ENCODE assay signal across 22 cellular contexts in the genomic region with DNA sequence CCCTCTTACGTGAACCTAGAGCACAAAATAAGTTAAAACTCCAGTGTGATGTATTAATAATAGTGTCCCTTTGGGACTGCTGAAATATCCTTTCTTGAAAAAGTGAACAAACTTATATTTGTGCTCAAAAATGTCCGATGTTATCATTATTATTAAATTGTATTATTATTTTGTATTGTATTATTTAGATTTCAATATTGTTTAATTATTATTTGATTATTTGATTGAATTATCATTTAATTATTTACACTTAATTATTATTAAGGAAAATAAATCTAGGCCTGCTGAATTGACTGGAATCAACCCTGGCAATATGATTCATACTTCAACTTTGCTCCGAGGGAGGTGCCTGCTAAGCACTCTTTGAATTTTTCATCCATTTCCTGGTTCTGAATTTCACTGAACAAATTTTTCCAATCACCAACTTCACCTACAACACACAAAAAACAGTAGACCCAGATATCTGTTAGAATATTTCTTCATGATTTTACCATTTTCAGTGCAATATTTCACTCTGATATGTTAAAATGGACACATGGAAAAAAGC. TPM values are rescaled to one million over a fixed set of nuclear protein-coding genes. Genes with fewer than 3 reads are reported as not detected.
DNase-seq lines count a peak whose midpoint lies in the region; ATAC-seq, FAIRE-seq and TF ChIP-seq lines count a peak whose summit lies in the region.
"Had no signal": no experiment of that assay in that cellular context is flagged by ENCODE, and none has a peak within 500 bp of the region (broad histone marks: within the 10 kb centered on the region; RNA-seq: fewer than 3 reads in every experiment).

No MANE protein-coding gene starts in this region.

- peaks cover 25 to 31% (median 29%) of the 10 kb centered on the region in 11 experiments for H3K9me3 ChIP-seq in BLaER1 treated with 17β-estradiol and CSF1 and Interleukin-3, amounts not matched to agents 10 nM and 100 nM (replicated peaks in 1 of 11)
- H3K9me3 ChIP-seq in PC-3 (ENCODE audit: low read length) (peaks cover 5% of the 10 kb centered on the region), esophagus squamous epithelium (peaks cover 0 to 16% (median 11%) of the 10 kb centered on the region in 3 donors), mucosa of descending colon (peaks cover 10% of the 10 kb centered on the region)
- no peaks in the 10 kb centered on the region for H3K9me3 ChIP-seq in CD4-positive, alpha-beta T cell (ENCODE audit: control insufficient read depth, low read length)
- H3K9me3 ChIP-seq: right lobe of liver had no signal

- H3K4me1 ChIP-seq in BLaER1 treated with 17β-estradiol and CSF1 and Interleukin-3, amounts not matched to agents 10 nM and 100 nM: peaks cover 0 to 11% (median 6%) of the 10 kb centered on the region in 10 experiments; a peak in 15 of 20 replicates
- H3K4me1 ChIP-seq in PC-3 (ENCODE audit: insufficient read depth, low read length) (peaks cover 5% of the 10 kb centered on the region), esophagus squamous epithelium (peaks cover 0 to 9% (median 0%) of the 10 kb centered on the region in 3 donors), mucosa of descending colon (ENCODE audit: low read depth) (no peaks in the 10 kb centered on the region)
- H3K4me1 ChIP-seq: adrenal gland, suprapubic skin had no signal

- CTCF ChIA-PET in PC-3 (lab: Charles Lee): no interaction called here
- CTCF ChIA-PET in CD4-positive, alpha-beta T cell (lab: Charles Lee): interaction anchor here (1.0 to 1.2 kb wide), 3 partner anchors 9 to 35 kb away, joined by 3 to 5 read pairs (median 4); no protein-coding TSS in a partner anchor

- no peaks in the 10 kb centered on the region for H3K36me3 ChIP-seq in BLaER1 treated with 17β-estradiol and CSF1 and Interleukin-3, amounts not matched to agents 10 nM and 100 nM
- H3K36me3 ChIP-seq in PC-3 (ENCODE audit: low read depth, low read length) (0 out of 2 replicates have a peak, but pooled peaks cover 3% of the 10 kb centered on the region), esophagus squamous epithelium (no peaks in the 10 kb centered on the region), mucosa of descending colon (ENCODE audit: low read depth) (no peaks in the 10 kb centered on the region)
- H3K36me3 ChIP-seq: adrenal gland, right lobe of liver, suprapubic skin had no signal

- TF ChIP-seq CTCF in PC-3 (conservative IDR thresholded peaks at IDR 0.05; ENCODE audit: low read depth, low read length) (no peak), esophagus squamous epithelium (IDR thresholded peaks at IDR 0.05) (no peak), mucosa of descending colon (IDR thresholded peaks at IDR 0.05) (no peak)
- TF ChIP-seq CTCF in CD4-positive, alpha-beta T cell (IDR thresholded peaks at IDR 0.05): no peak

- no TSS peak for BruUV-seq in PC-3 (replicated peaks; lab: Mats Ljungman, UMichigan)

- H3K27me3 ChIP-seq in BLaER1 treated with 17β-estradiol and CSF1 and Interleukin-3, amounts not matched to agents 10 nM and 100 nM: no peaks in the 10 kb centered on the region
- H3K27me3 ChIP-seq in PC-3 (ENCODE audit: low read length) (no peaks in the 10 kb centered on the region), esophagus squamous epithelium (no peaks in the 10 kb centered on the region)
- H3K27me3 ChIP-seq in CD4-positive, alpha-beta T cell (ENCODE audit: control insufficient read depth, insufficient read depth, low read length): no peaks in the 10 kb centered on the region
- H3K27me3 ChIP-seq: adrenal gland, right lobe of liver, suprapubic skin had no signal

- H3K9me2 ChIP-seq in PC-3 (replicated peaks; ENCODE audit: low read length): no peaks in the 10 kb centered on the region

- H3K4me2 ChIP-seq in BLaER1 treated with 17β-estradiol and CSF1 and Interleukin-3, amounts not matched to agents 10 nM and 100 nM: peak overlapping the region in 8 of 11 experiments; percentile 9 to 65 (median 24); a peak in 14 of 22 replicates
- H3K4me2 ChIP-seq in PC-3 (ENCODE audit: low read length): peak overlapping the region; percentile 20; the same call in 1 of the 2 replicates

- WGBS in esophagus squamous epithelium, 2 donors: 71 to 75% methylated on average over 3 of the region's 3 CpGs

- no peak overlapping the region for H3K27ac Mint-ChIP-seq in stimulated activated naive B cell treated with anti-CD40 and anti-IgM and Interleukin-4, amounts not matched to agents 10 μg/mL and 1 μg/mL and 100 μg/mL, for 72 hours
- no peak overlapping the region for H3K27ac Mint-ChIP-seq in CD4-positive, alpha-beta T cell
- H3K27ac Mint-ChIP-seq: activated T-helper 17 cell treated with anti-CD3 and anti-CD28 coated beads, Interleukin-2, amount 50 U/mL, for 72 hours; B cell; HFFc6; IgD-negative memory B cell; mesothelial cell of epicardium; T-helper 1 cell treated with Interleukin-12 subunit alpha and Interleukin-12 subunit beta and Interleukin-4 antibody, amounts not matched to agents 30 μg/mL and 1 μg/mL, for 36 hours had no signal

- DNase-seq in PC-3: peak; percentile 30
- DNase-seq in esophagus squamous epithelium (lab: John Stamatoyannopoulos, UW): no peak
- no peak for DNase-seq in mucosa of descending colon
- no peak for DNase-seq in stimulated activated naive B cell treated with anti-CD40 and anti-IgM and Interleukin-4, amounts not matched to agents 10 μg/mL and 1 μg/mL and 100 μg/mL, for 72 hours
- DNase-seq in GM19239 (ENCODE audit: insufficient read length, low spot score): no peak
- DNase-seq in CD4-positive, alpha-beta T cell: no peak
- DNase-seq: activated CD8-positive, alpha-beta memory T cell treated with anti-CD3 and anti-CD28 coated beads for 24 hours; right lobe of liver; stimulated activated CD4-positive, alpha-beta T cell treated with anti-CD3 and anti-CD28 coated beads, Interleukin-2, amount 100 ng/mL, for 48 hours had no signal

- TF ChIP-seq POLR2A in esophagus squamous epithelium (IDR thresholded peaks at IDR 0.05): no peak

- no peak overlapping the region for H3K4me3 ChIP-seq in BLaER1 treated with 17β-estradiol and CSF1 and Interleukin-3, amounts not matched to agents 10 nM and 100 nM
- H3K4me3 ChIP-seq in PC-3 (ENCODE audit: low read length) (no peak overlapping the region), esophagus squamous epithelium (peak overlapping the region in 1 of 4 donors; percentile 8), mucosa of descending colon (no peak overlapping the region)
- H3K4me3 ChIP-seq: adrenal gland, right lobe of liver, suprapubic skin had no signal

- peak overlapping the region in 5 of 11 experiments; percentile 8 to 36 (median 24); a peak in 3 of 22 replicates for H3K27ac ChIP-seq in BLaER1 treated with 17β-estradiol and CSF1 and Interleukin-3, amounts not matched to agents 10 nM and 100 nM
- no peak overlapping the region for H3K27ac ChIP-seq in PC-3 (ENCODE audit: low read length)
- peak overlapping the region in 3 of 4 donors; percentile 25 to 60 (median 35) for H3K27ac ChIP-seq in esophagus squamous epithelium
- no peak overlapping the region for H3K27ac ChIP-seq in CD4-positive, alpha-beta T cell (ENCODE audit: low read depth, low read length)
- H3K27ac ChIP-seq: adrenal gland, right lobe of liver, suprapubic skin had no signal

- POLR2A ChIA-PET in PC-3 (lab: Charles Lee; ENCODE audit: unreplicated experiment): no interaction called here
- POLR2A ChIA-PET in CD4-positive, alpha-beta T cell (lab: Charles Lee): no interaction called here

- no peaks in the 10 kb centered on the region for H3K4me1 Mint-ChIP-seq in stimulated activated naive B cell treated with anti-CD40 and anti-IgM and Interleukin-4, amounts not matched to agents 10 μg/mL and 1 μg/mL and 100 μg/mL, for 72 hours
- H3K4me1 Mint-ChIP-seq in CD4-positive, alpha-beta T cell (ENCODE audit: low read depth): no peaks in the 10 kb centered on the region
- H3K4me1 Mint-ChIP-seq: activated T-helper 17 cell treated with anti-CD3 and anti-CD28 coated beads, Interleukin-2, amount 50 U/mL, for 72 hours; IgD-negative memory B cell; immature natural killer cell had no signal

- H3K36me3 Mint-ChIP-seq in stimulated activated naive B cell treated with anti-CD40 and anti-IgM and Interleukin-4, amounts not matched to agents 10 μg/mL and 1 μg/mL and 100 μg/mL, for 72 hours: peaks cover 5 to 8% of the 10 kb centered on the region in 2 donors
- H3K36me3 Mint-ChIP-seq in CD4-positive, alpha-beta T cell (ENCODE audit: low read depth): no peaks in the 10 kb centered on the region

- no peak for FAIRE-seq in GM19239 (lab: Jason Lieb, UNC)

- ATAC-seq in PC-3: peak; percentile 60
- ATAC-seq in mucosa of descending colon: peak; percentile 88
- ATAC-seq in stimulated activated naive B cell treated with anti-CD40 and anti-IgM and Interleukin-4, amounts not matched to agents 10 μg/mL and 1 μg/mL and 100 μg/mL, for 72 hours (replicated peaks): no peak
- ATAC-seq in HG02938 (IDR thresholded peaks at IDR 0.05; ENCODE audit: unreplicated experiment): no peak
- no peak for ATAC-seq in CD4-positive, alpha-beta T cell (ENCODE audit: poor library complexity)
- ATAC-seq: Right ventricle myocardium inferior had no signal

- H3K9ac ChIP-seq in BLaER1 treated with 17β-estradiol and CSF1 and Interleukin-3, amounts not matched to agents 10 nM and 100 nM: peak overlapping the region in 1 of 11 experiments; percentile 5; a peak in 1 of 22 replicates
- H3K9ac ChIP-seq in PC-3 (ENCODE audit: low read length): no peak overlapping the region

- no peak overlapping the region for H3K4me3 Mint-ChIP-seq in stimulated activated naive B cell treated with anti-CD40 and anti-IgM and Interleukin-4, amounts not matched to agents 10 μg/mL and 1 μg/mL and 100 μg/mL, for 72 hours
- no peak overlapping the region for H3K4me3 Mint-ChIP-seq in CD4-positive, alpha-beta T cell
- H3K4me3 Mint-ChIP-seq: activated T-helper 17 cell treated with anti-CD3 and anti-CD28 coated beads, Interleukin-2, amount 50 U/mL, for 72 hours; B cell; HFFc6; IgD-negative memory B cell; immature natural killer cell; mesothelial cell of epicardium; T-helper 1 cell treated with Interleukin-12 subunit alpha and Interleukin-12 subunit beta and Interleukin-4 antibody, amounts not matched to agents 30 μg/mL and 1 μg/mL, for 36 hours had no signal

- H3K9me3 Mint-ChIP-seq in stimulated activated naive B cell treated with anti-CD40 and anti-IgM and Interleukin-4, amounts not matched to agents 10 μg/mL and 1 μg/mL and 100 μg/mL, for 72 hours: peaks cover 9 to 11% of the 10 kb centered on the region in 2 donors
- H3K9me3 Mint-ChIP-seq in CD4-positive, alpha-beta T cell: peaks cover 8% of the 10 kb centered on the region

- peak overlapping the region; percentile 82 for H2AFZ ChIP-seq in PC-3 (ENCODE audit: low read length)

- no peaks in the 10 kb centered on the region for H4K20me1 ChIP-seq in BLaER1 treated with 17β-estradiol and CSF1 and Interleukin-3, amounts not matched to agents 10 nM and 100 nM
- H4K20me1 ChIP-seq in PC-3 (ENCODE audit: low read length): no peaks in the 10 kb centered on the region

- intact Hi-C loops in PC-3 (cut with micrococcal nuclease) (loop anchor here (1.0 to 5.0 kb wide), 4 partner anchors 45 to 725 kb away; no protein-coding TSS in a partner anchor), esophagus squamous epithelium (cut with DNase I) (no loop called here), mucosa of descending colon (cut with DNase I, micrococcal nuclease) (no loop called here)
- intact Hi-C loops in CD4-positive, alpha-beta T cell (cut with DNase I, micrococcal nuclease): loop anchor here (2.0 to 5.0 kb wide), 3 partner anchors 65 to 710 kb away; a partner anchor contains a TSS

- no peaks in the 10 kb centered on the region for H3F3A ChIP-seq in PC-3 (ENCODE audit: low read length, unreplicated experiment)

- no peaks in the 10 kb centered on the region for H3K27me3 Mint-ChIP-seq in stimulated activated naive B cell treated with anti-CD40 and anti-IgM and Interleukin-4, amounts not matched to agents 10 μg/mL and 1 μg/mL and 100 μg/mL, for 72 hours
- H3K27me3 Mint-ChIP-seq in CD4-positive, alpha-beta T cell: no peaks in the 10 kb centered on the region
- H3K27me3 Mint-ChIP-seq: activated T-helper 17 cell treated with anti-CD3 and anti-CD28 coated beads, Interleukin-2, amount 50 U/mL, for 72 hours; B cell; IgD-negative memory B cell had no signal

- H3K79me2 ChIP-seq in PC-3 (ENCODE audit: low read length): no peaks in the 10 kb centered on the region

RNA-seq across cellular contexts. Expression of a gene that starts 10.9 kb away (rescaled TPM):
- 29.3 and 30.9 TPM in 2 replicates for total RNA-seq in PC-3 (2014; rRNA removed)
- total RNA-seq in esophagus squamous epithelium: 10 to 100 TPM in 3 of 4 donors, 1 to 10 TPM in 1; 8.1 to 21.4 (median 16.7) TPM
- total RNA-seq in mucosa of descending colon: 10 to 100 TPM; 27.5 to 48.8 (median 33.2) TPM
- total RNA-seq in CD4-positive, alpha-beta T cell: 10 to 100 TPM; 29.1 to 31.1 TPM

RNA-seq across cellular contexts. Expression of a gene that starts 20.8 kb away (rescaled TPM):
- total RNA-seq in PC-3 (2014; rRNA removed): not detected in 2 replicates
- total RNA-seq in esophagus squamous epithelium: not detected
- total RNA-seq in mucosa of descending colon: not detected
- not detected for total RNA-seq in CD4-positive, alpha-beta T cell
- total RNA-seq: activated T-helper 17 cell treated with anti-CD3 and anti-CD28 coated beads, Interleukin-2, amount 50 U/mL, for 72 hours; adrenal gland; B cell; glomerular endothelial cell; HFFc6; mesothelial cell of epicardium; right lobe of liver; Right ventricle myocardium inferior; suprapubic skin had no signal

RNA-seq across cellular contexts. Expression of a gene that starts 28.6 kb away (rescaled TPM):
- 30.8 and 43.8 TPM in 2 replicates for total RNA-seq in PC-3 (2014; rRNA removed)
- 10 to 100 TPM; 17.9 to 22.3 (median 20.3) TPM for total RNA-seq in esophagus squamous epithelium
- 10 to 100 TPM; 34.2 to 50.5 (median 37.8) TPM for total RNA-seq in mucosa of descending colon
- 10 to 100 TPM; 23.4 to 24.6 TPM for total RNA-seq in CD4-positive, alpha-beta T cell
- total RNA-seq: mesothelial cell of epicardium had no signal

Comparison
In these comparisons a context has a peak if more than half of its experiments do, and no peak if none do; other contexts are left out.
1. H3K27ac ChIP-seq: peak in esophagus squamous epithelium (3 of 4); none in PC-3 (single experiment) and CD4-positive, alpha-beta T cell (single experiment).
2. ATAC-seq: peak in PC-3 (single experiment) and mucosa of descending colon (single experiment); none in stimulated activated naive B cell treated with anti-CD40 and anti-IgM and Interleukin-4, amounts not matched to agents 10 μg/mL and 1 μg/mL and 100 μg/mL, for 72 hours (0 of 2), HG02938 (single experiment) and CD4-positive, alpha-beta T cell (single experiment).
3. intact Hi-C loops: an anchor here in PC-3 (1.0 to 5.0 kb wide) and CD4-positive, alpha-beta T cell (2.0 to 5.0 kb wide); none called in esophagus squamous epithelium and mucosa of descending colon.